In genomic region chr20:54133434-54134427, GRCh38 we compare ENCODE assay signal across 12 cellular contexts. TPM values are rescaled to one million over a fixed set of nuclear protein-coding genes. Genes with fewer than 3 reads are reported as not detected.
A peak's percentile ranks its signal among the peaks of the same experiment; 100 is the strongest.
DNase-seq lines count a peak whose midpoint lies in the region; ATAC-seq and TF ChIP-seq lines count a peak whose summit lies in the region.
"Had no signal": no experiment of that assay in that cellular context is flagged by ENCODE, and none has a peak within 500 bp of the region (broad histone marks: within the 10 kb centered on the region; RNA-seq: fewer than 3 reads in every experiment).

No MANE protein-coding gene starts in this region.

- peaks cover 17% of the 10 kb centered on the region for H3K9me3 ChIP-seq in mesodermal cell (ENCODE audit: control insufficient read depth, low read length)

- no peak for TF ChIP-seq CTCF in cardiac fibroblast (IDR thresholded peaks at IDR 0.05; ENCODE audit: low read depth, low read length)

- no peaks in the 10 kb centered on the region for H3K36me3 ChIP-seq in mesodermal cell (ENCODE audit: control insufficient read depth, insufficient read depth, low read length)

- peaks cover 29% of the 10 kb centered on the region for H3K4me1 ChIP-seq in mesodermal cell (ENCODE audit: control insufficient read depth, insufficient read depth, low read length, poor library complexity, severe bottlenecking)

- H3K4me3 ChIP-seq in cardiac fibroblast (replicated peaks in 1 of 2; ENCODE audit: low read depth in 2 of 2, low read length in 2 of 2) (no peak overlapping the region), mesodermal cell (ENCODE audit: extremely low read depth, insufficient read depth, low read length, poor library complexity, severe bottlenecking) (no peak overlapping the region)

- DNase-seq in Ammon's horn (ENCODE audit: low spot score): peak; percentile 6
- DNase-seq in cardiac fibroblast (ENCODE audit: low read depth in 2 of 2): peak; percentile 16 to 58
- no peak for DNase-seq in mesenteric fat pad (ENCODE audit: low spot score)
- no peak for DNase-seq in amniotic stem cell (lab: John Stamatoyannopoulos, UW)
- DNase-seq: effector memory CD8-positive, alpha-beta T cell; midbrain; NCI-H2227 treated with DMSO at 0.1 percent for 48 hours had no signal

- ATAC-seq in HG03108 (IDR thresholded peaks at IDR 0.05; ENCODE audit: unreplicated experiment): peak; percentile 61
- no peak for ATAC-seq in HG02981 (IDR thresholded peaks at IDR 0.05; ENCODE audit: unreplicated experiment)
- ATAC-seq in GM19351 (IDR thresholded peaks at IDR 0.05; ENCODE audit: unreplicated experiment): no peak
- ATAC-seq: activated T-helper 17 cell treated with anti-CD3 and anti-CD28 coated beads, Interleukin-2, amount 50 U/mL, for 72 hours; effector memory CD8-positive, alpha-beta T cell had no signal

- 55 to 76% methylated on average over 3 to 5 of the region's 6 CpGs for WGBS in mesodermal cell (ENCODE audit: insufficient coverage in 2 of 2), 2 experiments

- peak overlapping the region; percentile 86 for H3K27ac ChIP-seq in mesodermal cell (ENCODE audit: low read depth, low read length, severe bottlenecking)

RNA-seq across cellular contexts. Expression of gene CYP24A1, which starts 40.1 kb away (rescaled TPM):
- polyA plus RNA-seq in mesodermal cell (2013, experiment 1 of 2): 0.70 TPM
- 0.35 TPM for polyA plus RNA-seq in mesodermal cell (2013, experiment 2 of 2)
- total RNA-seq in mesenteric fat pad: not detected

Comparison
In these comparisons a context has a peak if more than half of its experiments do, and no peak if none do; other contexts are left out.
1. DNase-seq: peak in Ammon's horn (single experiment) and cardiac fibroblast (2 of 2); none in mesenteric fat pad (single experiment) and amniotic stem cell (single experiment).